31 cellular contexts compared by ENCODE assay signal in genomic region chr2:108841506-108841905, GRCh38.
"Had no signal": no experiment of that assay in that cellular context is flagged by ENCODE, and none has a peak within 500 bp of the region (broad histone marks: within the 10 kb centered on the region; RNA-seq: fewer than 3 reads in every experiment).

No MANE protein-coding gene starts in this region.

- H3K4me1 ChIP-seq: ascending aorta had no signal

- ATAC-seq: activated CD8-positive, alpha-beta T cell treated with anti-CD3 and anti-CD28 coated beads for 36 hours; activated naive CD8-positive, alpha-beta T cell treated with anti-CD3 and anti-CD28 coated beads, Interleukin-2, amount 50 U/mL, for 24 hours; activated T-cell treated with anti-CD3 and anti-CD28 coated beads, Interleukin-2, amount 50 U/mL, for 4 hours; activated T-cell treated with anti-CD3 and anti-CD28 coated beads, Interleukin-2, amount 50 U/mL, for 72 hours; activated T-helper 17 cell treated with anti-CD3 and anti-CD28 coated beads, Interleukin-2, amount 50 U/mL, for 72 hours had no signal

- DNase-seq: activated B cell treated with CpG ODN at 0.5 μM for 24 hours; activated CD4-positive, alpha-beta memory T cell treated with anti-CD3 and anti-CD28 coated beads for 36 hours; activated CD4-positive, alpha-beta T cell treated with anti-CD3 and anti-CD28 coated beads for 4 hours; activated CD4-positive, alpha-beta T cell treated with anti-CD3 and anti-CD28 coated beads, Interleukin-2, amount 10 ng/mL, durations not matched to agents 24 days and 14 days; activated CD4-positive, alpha-beta T cell treated with anti-CD3 and anti-CD28 coated beads, Interleukin-2, amount 50 U/mL, for 1 hour; activated CD4-positive, alpha-beta T cell treated with anti-CD3 and anti-CD28 coated beads, Interleukin-2, amount 50 U/mL, for 4 hours; activated CD4-positive, CD25-positive, alpha-beta regulatory T cell treated with anti-CD3 and anti-CD28 coated beads, Interleukin-2, amount 50 U/mL, for 72 hours; activated CD8-positive, alpha-beta memory T cell treated with anti-CD3 and anti-CD28 coated beads, Interleukin-2, amount 50 U/mL, for 4 hours; activated CD8-positive, alpha-beta T cell treated with anti-CD3 and anti-CD28 coated beads for 36 hours; activated effector memory CD4-positive, alpha-beta T cell treated with anti-CD3 and anti-CD28 coated beads, Interleukin-2, amount 50 U/mL, for 16 hours; activated gamma-delta T cell treated with Interleukin-2 at 50 U/mL for 16 hours; activated naive CD4-positive, alpha-beta T cell; activated naive CD4-positive, alpha-beta T cell treated with anti-CD3 and anti-CD28 coated beads for 36 hours; activated naive CD8-positive, alpha-beta T cell treated with anti-CD3 and anti-CD28 coated beads, Interleukin-2, amount 10 ng/mL, durations not matched to agents 7 days and 5 days; activated naive CD8-positive, alpha-beta T cell treated with anti-CD3 and anti-CD28 coated beads, Interleukin-2, amount 50 U/mL, for 24 hours; activated T-cell treated with anti-CD3 and anti-CD28 coated beads for 4 hours; activated T-cell treated with anti-CD3 and anti-CD28 coated beads, Interleukin-2, amount 50 U/mL, for 1 hour; activated T-cell treated with anti-CD3 and anti-CD28 coated beads, Interleukin-2, amount 50 U/mL, for 4 hours; activated T-cell treated with anti-CD3 and anti-CD28 coated beads, Interleukin-2, amount 50 U/mL, for 72 hours; amygdala; anterior cingulate cortex; caudate nucleus; cerebellar nuclear complex; T-helper 1 cell; T-helper 2 cell; T-helper 9 cell had no signal

- H3K27ac ChIP-seq: ascending aorta, cardiac muscle cell, VCaP had no signal

- H3K27me3 ChIP-seq: ascending aorta, cardiac muscle cell had no signal

- H3K4me3 ChIP-seq: ascending aorta, cardiac muscle cell had no signal

- FAIRE-seq: bronchial epithelial cell had no signal

- H3K36me3 ChIP-seq: ascending aorta, cardiac muscle cell had no signal
